ENCODE assay signal across 22 cellular contexts in genomic region chr7:68461430-68461829, GRCh38.
"Had no signal": no experiment of that assay in that cellular context is flagged by ENCODE, and none has a peak within 500 bp of the region (broad histone marks: within the 10 kb centered on the region; RNA-seq: fewer than 3 reads in every experiment).

No MANE protein-coding gene starts in this region.

- H3K36me3 Mint-ChIP-seq: stimulated activated memory B cell treated with anti-CD40 and anti-IgM and Interleukin-4, amounts not matched to agents 10 μg/mL and 1 μg/mL and 100 μg/mL, for 72 hours had no signal

- H3K4me2 ChIP-seq: smooth muscle cell had no signal

- H3K4me1 Mint-ChIP-seq: activated CD4-positive, alpha-beta T cell treated with anti-CD3 and anti-CD28 coated beads, Interleukin-2, amount 10 ng/mL, durations not matched to agents 7 days and 5 days; activated T-helper 17 cell treated with anti-CD3 and anti-CD28 coated beads, Interleukin-2, amount 50 U/mL, for 72 hours; naive thymus-derived CD8-positive, alpha-beta T cell; stimulated activated memory B cell treated with anti-CD40 and anti-IgM and Interleukin-4, amounts not matched to agents 10 μg/mL and 1 μg/mL and 100 μg/mL, for 72 hours had no signal

- H3K4me3 ChIP-seq: body of pancreas, mucosa of descending colon, smooth muscle cell, transverse colon had no signal

- H3K9me3 ChIP-seq: neutrophil had no signal

- H3K4me1 ChIP-seq: body of pancreas, transverse colon had no signal

- H3K4me3 Mint-ChIP-seq: activated CD4-positive, alpha-beta T cell treated with anti-CD3 and anti-CD28 coated beads, Interleukin-2, amount 10 ng/mL, durations not matched to agents 7 days and 5 days; activated naive CD4-positive, alpha-beta T cell treated with anti-CD3 and anti-CD28 coated beads for 36 hours; activated T-helper 17 cell treated with anti-CD3 and anti-CD28 coated beads, Interleukin-2, amount 50 U/mL, for 72 hours; naive thymus-derived CD8-positive, alpha-beta T cell; stimulated activated memory B cell treated with anti-CD40 and anti-IgM and Interleukin-4, amounts not matched to agents 10 μg/mL and 1 μg/mL and 100 μg/mL, for 72 hours had no signal

- H3K27ac Mint-ChIP-seq: activated CD4-positive, alpha-beta T cell treated with anti-CD3 and anti-CD28 coated beads, Interleukin-2, amount 10 ng/mL, durations not matched to agents 7 days and 5 days; activated naive CD4-positive, alpha-beta T cell treated with anti-CD3 and anti-CD28 coated beads for 36 hours; activated T-helper 17 cell treated with anti-CD3 and anti-CD28 coated beads, Interleukin-2, amount 50 U/mL, for 72 hours; naive thymus-derived CD8-positive, alpha-beta T cell; stimulated activated memory B cell treated with anti-CD40 and anti-IgM and Interleukin-4, amounts not matched to agents 10 μg/mL and 1 μg/mL and 100 μg/mL, for 72 hours had no signal

- H3K27ac ChIP-seq: body of pancreas, epithelial cell of prostate, neutrophil, transverse colon had no signal

- H3K27me3 Mint-ChIP-seq: activated CD4-positive, alpha-beta T cell treated with anti-CD3 and anti-CD28 coated beads, Interleukin-2, amount 10 ng/mL, durations not matched to agents 7 days and 5 days; activated T-helper 17 cell treated with anti-CD3 and anti-CD28 coated beads, Interleukin-2, amount 50 U/mL, for 72 hours; naive thymus-derived CD8-positive, alpha-beta T cell; stimulated activated memory B cell treated with anti-CD40 and anti-IgM and Interleukin-4, amounts not matched to agents 10 μg/mL and 1 μg/mL and 100 μg/mL, for 72 hours had no signal

- DNase-seq: activated CD4-positive, alpha-beta T cell treated with anti-CD3 and anti-CD28 coated beads, Interleukin-2, amount 10 ng/mL, durations not matched to agents 7 days and 5 days; activated CD4-positive, CD25-positive, alpha-beta regulatory T cell; activated naive CD4-positive, alpha-beta T cell treated with anti-CD3 and anti-CD28 coated beads for 36 hours; activated T-cell treated with anti-CD3 and anti-CD28 coated beads for 4 hours; body of pancreas; central memory CD4-positive, alpha-beta T cell; cortex of kidney; effector memory CD4-positive, alpha-beta T cell; head of caudate nucleus; mammary epithelial cell; mucosa of descending colon; naive thymus-derived CD8-positive, alpha-beta T cell; right cardiac atrium; T-helper 2 cell; transverse colon had no signal

- FAIRE-seq: islet of Langerhans had no signal

- ATAC-seq: activated T-helper 17 cell treated with anti-CD3 and anti-CD28 coated beads, Interleukin-2, amount 50 U/mL, for 72 hours; body of pancreas; left lobe of liver; mucosa of descending colon; naive thymus-derived CD8-positive, alpha-beta T cell; right cardiac atrium; stimulated activated memory B cell treated with anti-CD40 and anti-IgM and Interleukin-4, amounts not matched to agents 10 μg/mL and 1 μg/mL and 100 μg/mL, for 72 hours had no signal

- H3K36me3 ChIP-seq: neutrophil, transverse colon had no signal

- H3K27me3 ChIP-seq: body of pancreas, neutrophil, transverse colon had no signal
